Comparison of ENCODE assay signal across 11 cellular contexts in the genomic region with DNA sequence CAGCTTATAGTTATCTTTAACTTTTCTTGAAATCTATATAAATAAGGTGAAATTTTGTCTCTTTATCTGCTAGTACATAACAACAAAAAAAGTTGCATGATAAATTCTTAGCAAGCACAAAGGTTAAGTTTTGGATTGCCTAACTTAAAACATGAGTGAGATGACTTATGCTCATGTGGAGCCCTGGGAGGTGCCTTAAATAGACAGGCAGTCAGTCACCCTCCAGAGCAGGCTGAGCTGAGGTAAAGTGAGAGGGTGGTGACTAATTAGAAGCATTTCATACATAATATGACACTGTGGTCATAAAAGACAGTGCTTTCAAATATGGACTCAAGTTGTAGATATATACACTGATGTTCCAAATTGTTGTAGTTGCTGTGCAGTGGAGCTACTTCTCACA. TPM values are rescaled to one million over a fixed set of nuclear protein-coding genes. Genes with fewer than 3 reads are reported as not detected.
DNase-seq lines count a peak whose midpoint lies in the region; ATAC-seq and TF ChIP-seq lines count a peak whose summit lies in the region.
"Had no signal": no experiment of that assay in that cellular context is flagged by ENCODE, and none has a peak within 500 bp of the region (broad histone marks: within the 10 kb centered on the region; RNA-seq: fewer than 3 reads in every experiment).

No MANE protein-coding gene starts in this region.

- no peak overlapping the region for H3K4me3 ChIP-seq in epithelial cell of esophagus (ENCODE audit: low read length)
- no peak overlapping the region for H3K4me3 ChIP-seq in gastrocnemius medialis
- H3K4me3 ChIP-seq: pancreas had no signal

- no peak for TF ChIP-seq POLR2A in gastrocnemius medialis (IDR thresholded peaks at IDR 0.05)

- TF ChIP-seq CTCF in epithelial cell of esophagus (IDR thresholded peaks at IDR 0.05; ENCODE audit: insufficient read depth, low read depth, low read length, missing control alignments) (no peak), gastrocnemius medialis (IDR thresholded peaks at IDR 0.05 in 4 of 5, conservative IDR thresholded peaks at IDR 0.05 in 1 of 5) (no peak)

- no peaks in the 10 kb centered on the region for H3K36me3 ChIP-seq in gastrocnemius medialis
- H3K36me3 ChIP-seq: pancreas had no signal

- peak; percentile 8 for DNase-seq in H4 (ENCODE audit: low spot score)
- DNase-seq in NCI-H226, result peak; percentile 82
- peak; percentile 97 for DNase-seq in epithelial cell of esophagus (ENCODE audit: low read depth)
- DNase-seq in gastrocnemius medialis, result peak; percentile 76 to 87
- DNase-seq in HT-29 (ENCODE audit: low spot score), result no peak
- no peak for DNase-seq in mucosa of gallbladder (ENCODE audit: low spot score)
- DNase-seq: activated CD8-positive, alpha-beta memory T cell treated with anti-CD3 and anti-CD28 coated beads for 24 hours; NCI-H1105 treated with DMSO at 0.1 percent for 48 hours; pancreas; SHP77 treated with DMSO at 0.1 percent for 48 hours had no signal

- ATAC-seq in gastrocnemius medialis (peak; percentile 96), HG02973 (IDR thresholded peaks at IDR 0.05; ENCODE audit: unreplicated experiment) (no peak)

- intact Hi-C loops in gastrocnemius medialis (cut with DNase I; ENCODE audit: low total_unique reads), result loop anchor here (1.0 to 5.0 kb wide), 3 partner anchors 127 to 247 kb away; no protein-coding TSS in a partner anchor

- peak overlapping the region; percentile 59 to 91 (median 82) for H3K27ac ChIP-seq in gastrocnemius medialis
- H3K27ac ChIP-seq: pancreas had no signal

- in situ Hi-C loops in gastrocnemius medialis (cut with MboI; ENCODE audit: low sequenced_read_pairs in 4 of 4), result no loop called here

- peaks cover 7 to 20% of the 10 kb centered on the region in 2 donors for H3K4me1 ChIP-seq in gastrocnemius medialis
- H3K4me1 ChIP-seq: pancreas had no signal

- H3K27me3 ChIP-seq in gastrocnemius medialis, result no peaks in the 10 kb centered on the region
- H3K27me3 ChIP-seq: pancreas had no signal

- H3K9me3 ChIP-seq in gastrocnemius medialis, result no peaks in the 10 kb centered on the region
- H3K9me3 ChIP-seq: pancreas had no signal

RNA-seq across cellular contexts. Expression of a gene that starts 14.6 kb away (rescaled TPM):
- 8.4 and 16.0 TPM in 2 replicates for total RNA-seq in H4 (2014; rRNA removed; shearing (Covaris generic))
- 10 to 100 TPM; 40.9 to 95.4 (median 68.0) TPM for total RNA-seq in gastrocnemius medialis
- 0.03 TPM in 1 of 2 replicates, not detected in the other for total RNA-seq in HT-29 (2014; rRNA removed; shearing (Covaris generic))
- 111 TPM for total RNA-seq in mucosa of gallbladder

Comparison
In these comparisons a context has a peak if more than half of its experiments do, and no peak if none do; other contexts are left out.
1. DNase-seq: peak in H4 (single experiment), NCI-H226 (single experiment), epithelial cell of esophagus (single experiment) and gastrocnemius medialis (2 of 2); none in HT-29 (single experiment) and mucosa of gallbladder (single experiment).